ENCODE assay signal across 8 cellular contexts in the genomic region with DNA sequence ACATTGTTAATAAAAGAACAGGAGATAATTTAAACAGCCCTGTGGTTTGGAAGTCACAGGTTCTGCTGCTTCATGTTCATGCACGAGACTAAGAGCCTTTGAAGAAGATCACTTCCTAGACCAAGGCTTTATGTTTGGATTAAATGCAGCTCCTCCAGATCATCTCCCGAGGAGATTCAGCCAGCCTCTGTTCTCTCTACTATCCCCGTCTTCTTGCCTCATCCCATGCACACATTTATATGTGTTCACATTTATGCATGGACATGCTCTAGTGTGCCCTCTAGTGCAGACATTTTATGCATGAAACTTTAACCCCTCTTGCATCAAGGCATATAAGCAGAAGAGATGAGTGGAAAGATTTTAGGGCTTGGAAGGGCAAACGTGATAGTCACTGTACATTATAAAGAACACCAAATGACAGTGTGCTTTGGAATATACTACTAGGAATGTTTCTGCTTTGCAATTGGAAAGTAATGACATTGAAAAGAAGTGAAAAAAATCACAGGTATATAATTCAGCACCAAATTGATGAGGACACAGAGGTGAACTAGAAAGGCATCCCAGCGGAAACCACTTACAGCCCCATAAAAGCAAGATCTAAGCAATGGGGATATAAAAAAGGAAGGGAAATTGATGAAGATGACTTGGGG.
A peak's percentile ranks its signal among the peaks of the same experiment; 100 is the strongest.
DNase-seq lines count a peak whose midpoint lies in the region; ATAC-seq and TF ChIP-seq lines count a peak whose summit lies in the region.
"Not testable (repeated sequence)": the region's sequence is repeated elsewhere in the genome, so short reads cannot be mapped to it uniquely, and the experiment has no call there.

No MANE protein-coding gene starts in this region.

- H2AFZ ChIP-seq in OCI-LY3 (ENCODE audit: low read depth, low read length), result not testable (repeated sequence)

- not testable (repeated sequence) for H3K36me3 ChIP-seq in OCI-LY3 (replicated peaks; ENCODE audit: low read depth, low read length); lower lobe of right lung; gastrocnemius medialis

- ATAC-seq in GM18511 (IDR thresholded peaks at IDR 0.05; ENCODE audit: unreplicated experiment), result peak; percentile 59
- peak; percentile 47 for ATAC-seq in activated naive CD8-positive, alpha-beta T cell treated with anti-CD3 and anti-CD28 coated beads, Interleukin-2, amount 50 U/mL, for 24 hours
- ATAC-seq in lower lobe of right lung, result peak; percentile 67 to 70
- ATAC-seq in gastrocnemius medialis, result peak; percentile 94 to 95

- not testable (repeated sequence) for DNase-seq in AG04450 (ENCODE audit: low read depth, low spot score); activated CD4-positive, alpha-beta T cell treated with anti-CD3 and anti-CD28 coated beads, Interleukin-2, amount 10 ng/mL, durations not matched to agents 7 days and 5 days; activated naive CD8-positive, alpha-beta T cell treated with anti-CD3 and anti-CD28 coated beads, Interleukin-2, amount 50 U/mL, for 24 hours; lower lobe of right lung; gastrocnemius medialis
- peak; percentile 3 for DNase-seq in foreskin melanocyte

- H3K36me3 Mint-ChIP-seq in activated CD4-positive, alpha-beta T cell treated with anti-CD3 and anti-CD28 coated beads, Interleukin-2, amount 10 ng/mL, durations not matched to agents 7 days and 5 days (ENCODE audit: low read depth), result peaks cover 13% of the 10 kb centered on the region
- peaks cover 35% of the 10 kb centered on the region for H3K36me3 Mint-ChIP-seq in activated naive CD8-positive, alpha-beta T cell treated with anti-CD3 and anti-CD28 coated beads, Interleukin-2, amount 50 U/mL, for 24 hours (ENCODE audit: low read depth)

- peak overlapping the region; percentile 24; the same call in 1 of the 2 replicates for H3K9ac ChIP-seq in OCI-LY3 (ENCODE audit: low read length)

- POLR2A ChIA-PET in AG04450 (lab: Yijun Ruan, JAX); activated CD4-positive, alpha-beta T cell treated with anti-CD3 and anti-CD28 coated beads, Interleukin-2, amount 10 ng/mL, durations not matched to agents 7 days and 5 days (lab: Charles Lee): not testable (repeated sequence)

- H3K27me3 Mint-ChIP-seq in activated CD4-positive, alpha-beta T cell treated with anti-CD3 and anti-CD28 coated beads, Interleukin-2, amount 10 ng/mL, durations not matched to agents 7 days and 5 days; activated naive CD8-positive, alpha-beta T cell treated with anti-CD3 and anti-CD28 coated beads, Interleukin-2, amount 50 U/mL, for 24 hours: not testable (repeated sequence)

- not testable (repeated sequence) for TF ChIP-seq POLR2A in gastrocnemius medialis (IDR thresholded peaks at IDR 0.05)

- H3K27ac ChIP-seq in AG04450 (ENCODE audit: low read depth, low read length), result peak overlapping the region; percentile 65
- not testable (repeated sequence) for H3K27ac ChIP-seq in OCI-LY3 (ENCODE audit: low read length); lower lobe of right lung; gastrocnemius medialis

- not testable (repeated sequence) for H4K20me1 ChIP-seq in OCI-LY3 (ENCODE audit: insufficient read depth, low read length)

- intact Hi-C loops in lower lobe of right lung (cut with DNase I); gastrocnemius medialis (cut with DNase I; ENCODE audit: low total_unique reads): not testable (repeated sequence)

- CTCF ChIA-PET in AG04450 (lab: Charles Lee); activated CD4-positive, alpha-beta T cell treated with anti-CD3 and anti-CD28 coated beads, Interleukin-2, amount 10 ng/mL, durations not matched to agents 7 days and 5 days (lab: Charles Lee): not testable (repeated sequence)

- not testable (repeated sequence) for H3K9me3 Mint-ChIP-seq in activated CD4-positive, alpha-beta T cell treated with anti-CD3 and anti-CD28 coated beads, Interleukin-2, amount 10 ng/mL, durations not matched to agents 7 days and 5 days; activated naive CD8-positive, alpha-beta T cell treated with anti-CD3 and anti-CD28 coated beads, Interleukin-2, amount 50 U/mL, for 24 hours

- not testable (repeated sequence) for H3K9me3 ChIP-seq in AG04450 (ENCODE audit: control insufficient read depth, insufficient read depth, low read length); OCI-LY3 (ENCODE audit: insufficient read depth, low read length); lower lobe of right lung; gastrocnemius medialis

- H3K4me3 ChIP-seq in AG04450 (ENCODE audit: low read depth, low read length); OCI-LY3 (ENCODE audit: low read length); lower lobe of right lung; gastrocnemius medialis: not testable (repeated sequence)

- peaks cover 13% of the 10 kb centered on the region for H3K4me1 Mint-ChIP-seq in activated CD4-positive, alpha-beta T cell treated with anti-CD3 and anti-CD28 coated beads, Interleukin-2, amount 10 ng/mL, durations not matched to agents 7 days and 5 days
- peaks cover 43% of the 10 kb centered on the region for H3K4me1 Mint-ChIP-seq in activated naive CD8-positive, alpha-beta T cell treated with anti-CD3 and anti-CD28 coated beads, Interleukin-2, amount 50 U/mL, for 24 hours

- H3K27me3 ChIP-seq in AG04450 (ENCODE audit: control insufficient read depth, insufficient read depth, low read length); OCI-LY3 (ENCODE audit: low read depth, low read length); lower lobe of right lung (ENCODE audit: low read depth); gastrocnemius medialis: not testable (repeated sequence)

- H3K27ac Mint-ChIP-seq in activated CD4-positive, alpha-beta T cell treated with anti-CD3 and anti-CD28 coated beads, Interleukin-2, amount 10 ng/mL, durations not matched to agents 7 days and 5 days, result peak overlapping the region; percentile 14
- H3K27ac Mint-ChIP-seq in activated naive CD8-positive, alpha-beta T cell treated with anti-CD3 and anti-CD28 coated beads, Interleukin-2, amount 50 U/mL, for 24 hours, result peak overlapping the region; percentile 90

- not testable (repeated sequence) for H3K4me3 Mint-ChIP-seq in activated CD4-positive, alpha-beta T cell treated with anti-CD3 and anti-CD28 coated beads, Interleukin-2, amount 10 ng/mL, durations not matched to agents 7 days and 5 days
- peak overlapping the region; percentile 44 for H3K4me3 Mint-ChIP-seq in activated naive CD8-positive, alpha-beta T cell treated with anti-CD3 and anti-CD28 coated beads, Interleukin-2, amount 50 U/mL, for 24 hours

- peaks cover 42% of the 10 kb centered on the region for H3K4me1 ChIP-seq in OCI-LY3 (ENCODE audit: low read length)
- not testable (repeated sequence) for H3K4me1 ChIP-seq in lower lobe of right lung, gastrocnemius medialis

- in situ Hi-C loops in gastrocnemius medialis (cut with MboI; ENCODE audit: low sequenced_read_pairs in 4 of 4), result not testable (repeated sequence)

- peaks cover 16% of the 10 kb centered on the region for H3K79me2 ChIP-seq in OCI-LY3 (ENCODE audit: low read length)

- peak overlapping the region; percentile 48 for H3K4me2 ChIP-seq in OCI-LY3 (ENCODE audit: low read length)

- TF ChIP-seq CTCF in AG04450 (IDR thresholded peaks at IDR 0.05; ENCODE audit: low read depth, low read length); OCI-LY3 (IDR thresholded peaks at IDR 0.05; ENCODE audit: low read depth, low read length); gastrocnemius medialis (IDR thresholded peaks at IDR 0.05 in 4 of 5, conservative IDR thresholded peaks at IDR 0.05 in 1 of 5): not testable (repeated sequence)
- peak; percentile 14 for TF ChIP-seq CTCF in lower lobe of right lung (IDR thresholded peaks at IDR 0.05)
